ENCODE assay signal across 12 cellular contexts in genomic region chr6:161227004-161227950, GRCh38. TPM values are rescaled to one million over a fixed set of nuclear protein-coding genes. Genes with fewer than 3 reads are reported as not detected.
DNase-seq lines count a peak whose midpoint lies in the region; ATAC-seq and TF ChIP-seq lines count a peak whose summit lies in the region.
"Had no signal": no experiment of that assay in that cellular context is flagged by ENCODE, and none has a peak within 500 bp of the region (broad histone marks: within the 10 kb centered on the region; RNA-seq: fewer than 3 reads in every experiment).

No MANE protein-coding gene starts in this region.

- no peak overlapping the region for H3K4me3 ChIP-seq in esophagus squamous epithelium

- no peak for TF ChIP-seq POLR2A in esophagus squamous epithelium (IDR thresholded peaks at IDR 0.05)

- CTCF ChIA-PET in T-cell (lab: Charles Lee): interaction anchor here in 1 of 2 donors (1.4 kb wide), 1 partner anchor 16 kb away, joined by 5 read pairs; no protein-coding TSS in a partner anchor

- H3K27me3 Mint-ChIP-seq in activated T-cell treated with anti-CD3 and anti-CD28 coated beads, Interleukin-2, amount 50 U/mL, for 24 hours: no peaks in the 10 kb centered on the region
- no peaks in the 10 kb centered on the region for H3K27me3 Mint-ChIP-seq in T-cell
- H3K27me3 Mint-ChIP-seq: stimulated activated memory B cell treated with anti-CD40 and anti-IgM and Interleukin-4, amounts not matched to agents 10 μg/mL and 1 μg/mL and 100 μg/mL, for 72 hours had no signal

- H3K9me3 Mint-ChIP-seq in activated T-cell treated with anti-CD3 and anti-CD28 coated beads, Interleukin-2, amount 50 U/mL, for 24 hours: peaks cover 4% of the 10 kb centered on the region
- H3K9me3 Mint-ChIP-seq in T-cell: no peaks in the 10 kb centered on the region
- peaks cover 4% of the 10 kb centered on the region for H3K9me3 Mint-ChIP-seq in stimulated activated effector memory CD8-positive, alpha-beta T cell treated with anti-CD3 and anti-CD28 coated beads, Interleukin-12 subunit alpha, Interleukin-12 subunit beta, amount 100 ng/mL, for 72 hours

- H3K9me3 ChIP-seq in esophagus squamous epithelium: no peaks in the 10 kb centered on the region

- no peaks in the 10 kb centered on the region for H3K27me3 ChIP-seq in esophagus squamous epithelium

- peak in 1 of 4 experiments; percentile 13 for ATAC-seq in T-cell (replicated peaks in 1 of 4)
- no peak for ATAC-seq in stimulated activated effector memory CD8-positive, alpha-beta T cell treated with anti-CD3 and anti-CD28 coated beads, Interleukin-12 subunit alpha, Interleukin-12 subunit beta, amount 100 ng/mL, for 72 hours
- ATAC-seq: left lobe of liver had no signal

- intact Hi-C loops in esophagus squamous epithelium (cut with DNase I): no loop called here

- H3K4me3 Mint-ChIP-seq in activated T-cell treated with anti-CD3 and anti-CD28 coated beads, Interleukin-2, amount 50 U/mL, for 24 hours: no peak overlapping the region
- H3K4me3 Mint-ChIP-seq in T-cell: peak overlapping the region in 2 of 3 donors; percentile 7 to 11
- H3K4me3 Mint-ChIP-seq in stimulated activated effector memory CD8-positive, alpha-beta T cell treated with anti-CD3 and anti-CD28 coated beads, Interleukin-12 subunit alpha, Interleukin-12 subunit beta, amount 100 ng/mL, for 72 hours: peak overlapping the region; percentile 70
- H3K4me3 Mint-ChIP-seq: stimulated activated memory B cell treated with anti-CD40 and anti-IgM and Interleukin-4, amounts not matched to agents 10 μg/mL and 1 μg/mL and 100 μg/mL, for 72 hours had no signal

- H3K36me3 ChIP-seq in esophagus squamous epithelium: no peaks in the 10 kb centered on the region

- no peak for TF ChIP-seq CTCF in esophagus squamous epithelium (IDR thresholded peaks at IDR 0.05)

- 80 to 89% methylated on average over 15 of the region's 15 CpGs for WGBS in esophagus squamous epithelium, 2 donors

- no peak for DNase-seq in activated T-cell treated with anti-CD3 and anti-CD28 coated beads, Interleukin-2, amount 50 U/mL, for 24 hours
- no peak for DNase-seq in activated T-cell treated with anti-CD3 and anti-CD28 coated beads for 4 hours
- DNase-seq in T-cell: no peak
- no peak for DNase-seq in esophagus squamous epithelium (lab: John Stamatoyannopoulos, UW)
- DNase-seq in stimulated activated effector memory CD8-positive, alpha-beta T cell treated with anti-CD3 and anti-CD28 coated beads, Interleukin-12 subunit alpha, Interleukin-12 subunit beta, amount 100 ng/mL, for 72 hours (ENCODE audit: low spot score in 2 of 2): no peak
- DNase-seq in activated CD4-positive, CD25-positive, alpha-beta regulatory T cell treated with anti-CD3 and anti-CD28 coated beads, Interleukin-2, amount 50 U/mL, for 72 hours: no peak
- DNase-seq in NCI-H1092 (lab: John Stamatoyannopoulos, UW): no peak
- no peak for DNase-seq in stimulated activated CD4-positive, alpha-beta T cell treated with anti-CD3 and anti-CD28 coated beads, Interleukin-4, amount 100 ng/mL, for 1 hour
- DNase-seq: NCI-H2081, occipital lobe had no signal

- H3K4me1 Mint-ChIP-seq in activated T-cell treated with anti-CD3 and anti-CD28 coated beads, Interleukin-2, amount 50 U/mL, for 24 hours (ENCODE audit: low read depth): peaks cover 47% of the 10 kb centered on the region
- H3K4me1 Mint-ChIP-seq in T-cell: peaks cover 27 to 53% (median 40%) of the 10 kb centered on the region in 3 donors
- peaks cover 80% of the 10 kb centered on the region for H3K4me1 Mint-ChIP-seq in stimulated activated effector memory CD8-positive, alpha-beta T cell treated with anti-CD3 and anti-CD28 coated beads, Interleukin-12 subunit alpha, Interleukin-12 subunit beta, amount 100 ng/mL, for 72 hours

- POLR2A ChIA-PET in T-cell (lab: Charles Lee): interaction anchor here in 1 of 2 donors (0.6 to 1.3 kb wide), 3 partner anchors 15 to 47 kb away, joined by 3 to 6 read pairs (median 4); partner anchors contain the start of gene AGPAT4

- peaks cover 6 to 46% (median 21%) of the 10 kb centered on the region in 3 donors for H3K4me1 ChIP-seq in esophagus squamous epithelium

- H3K36me3 Mint-ChIP-seq in activated T-cell treated with anti-CD3 and anti-CD28 coated beads, Interleukin-2, amount 50 U/mL, for 24 hours (ENCODE audit: low read depth): peaks cover 21% of the 10 kb centered on the region
- H3K36me3 Mint-ChIP-seq in T-cell: peaks cover 24% of the 10 kb centered on the region
- peaks cover 15% of the 10 kb centered on the region for H3K36me3 Mint-ChIP-seq in stimulated activated effector memory CD8-positive, alpha-beta T cell treated with anti-CD3 and anti-CD28 coated beads, Interleukin-12 subunit alpha, Interleukin-12 subunit beta, amount 100 ng/mL, for 72 hours

- peak overlapping the region; percentile 51 to 76 (median 58) for H3K27ac ChIP-seq in esophagus squamous epithelium

- H3K27ac Mint-ChIP-seq in activated T-cell treated with anti-CD3 and anti-CD28 coated beads, Interleukin-2, amount 50 U/mL, for 24 hours: peak overlapping the region; percentile 86
- H3K27ac Mint-ChIP-seq in T-cell: peak overlapping the region; percentile 91
- peak overlapping the region; percentile 94 for H3K27ac Mint-ChIP-seq in stimulated activated effector memory CD8-positive, alpha-beta T cell treated with anti-CD3 and anti-CD28 coated beads, Interleukin-12 subunit alpha, Interleukin-12 subunit beta, amount 100 ng/mL, for 72 hours

RNA-seq across cellular contexts. Expression of gene AGPAT4, which starts 46.6 kb away (rescaled TPM):
- total RNA-seq in T-cell (10 to 100 TPM in 1 of 5 donors, 1 to 10 TPM in 4; 5.6 to 15.0 (median 6.3) TPM), esophagus squamous epithelium (10 to 100 TPM in 1 of 4 donors, 1 to 10 TPM in 3; 1.0 to 17.4 (median 6.4) TPM)
